Comparison of ENCODE assay signal across 21 cellular contexts in genomic region chr2:195151711-195152110, GRCh38.
DNase-seq lines count a peak whose midpoint lies in the region; ATAC-seq, FAIRE-seq and TF ChIP-seq lines count a peak whose summit lies in the region.
"Had no signal": no experiment of that assay in that cellular context is flagged by ENCODE, and none has a peak within 500 bp of the region (broad histone marks: within the 10 kb centered on the region; RNA-seq: fewer than 3 reads in every experiment).

No MANE protein-coding gene starts in this region.

- no peak for TF ChIP-seq POLR2A in GM12891 (IDR thresholded peaks at IDR 0.05; ENCODE audit: low read depth, low read length)

- DNase-seq in KBM-7 = peak; percentile 5
- peak; percentile 79 for DNase-seq in SK-N-MC (ENCODE audit: low read depth, low spot score)
- DNase-seq in nephron progenitor cell = no peak
- DNase-seq in GM12891 (ENCODE audit: insufficient read length, low spot score) = no peak
- DNase-seq: Caco-2; CD4-positive, CD25-positive, alpha-beta regulatory T cell; CD8-positive, alpha-beta T cell; DMS153; DND-41; GM23248; H7; HCEC 1CT had no signal

- no peak for TF ChIP-seq CTCF in nephron progenitor cell (IDR thresholded peaks at IDR 0.05)

- H3K4me1 Mint-ChIP-seq in nephron progenitor cell = peaks cover 13% of the 10 kb centered on the region
- H3K4me1 Mint-ChIP-seq: B cell; CD4-positive, CD25-positive, alpha-beta regulatory T cell had no signal

- no peak overlapping the region for H3K9ac ChIP-seq in SK-N-MC (ENCODE audit: insufficient read length)
- H3K9ac ChIP-seq: BLaER1, GM23248 had no signal

- H3K9me3 Mint-ChIP-seq in nephron progenitor cell = no peaks in the 10 kb centered on the region
- H3K9me3 Mint-ChIP-seq: CD8-positive, alpha-beta T cell had no signal

- no peak overlapping the region for H3K27ac ChIP-seq in SK-N-MC
- H3K27ac ChIP-seq: BLaER1, C4-2B, GM23248 had no signal

- no peaks in the 10 kb centered on the region for H3K9me3 ChIP-seq in SK-N-MC (ENCODE audit: low read depth, low read length)
- H3K9me3 ChIP-seq: BLaER1, Caco-2 had no signal

- no peak overlapping the region; the same call in 1 of the 2 replicates for H3K4me3 ChIP-seq in SK-N-MC
- H3K4me3 ChIP-seq: BLaER1, GM12878, GM23248 had no signal

- peak overlapping the region; percentile 53 for H3K27ac Mint-ChIP-seq in nephron progenitor cell
- H3K27ac Mint-ChIP-seq: B cell; CD4-positive, CD25-positive, alpha-beta regulatory T cell; CD8-positive, alpha-beta T cell had no signal

- no peaks in the 10 kb centered on the region for H3K36me3 ChIP-seq in SK-N-MC (ENCODE audit: insufficient read depth, low read length)
- H3K36me3 ChIP-seq: BLaER1 had no signal

- FAIRE-seq in GM12891 (lab: Jason Lieb, UNC) = no peak
- FAIRE-seq: G401.6, GM12878, GM18507, H1 had no signal

- H3K36me3 Mint-ChIP-seq in nephron progenitor cell (ENCODE audit: low read depth) = no peaks in the 10 kb centered on the region
- H3K36me3 Mint-ChIP-seq: CD4-positive, CD25-positive, alpha-beta regulatory T cell; CD8-positive, alpha-beta T cell had no signal

- H3K4me3 Mint-ChIP-seq in nephron progenitor cell = no peak overlapping the region
- H3K4me3 Mint-ChIP-seq: B cell; CD4-positive, CD25-positive, alpha-beta regulatory T cell; CD8-positive, alpha-beta T cell had no signal

- ATAC-seq in HG02870 (IDR thresholded peaks at IDR 0.05; ENCODE audit: unreplicated experiment) (no peak), GM18858 (IDR thresholded peaks at IDR 0.05; ENCODE audit: unreplicated experiment) (no peak)
- ATAC-seq: CD8-positive, alpha-beta T cell; GM12878 had no signal

- H3K27me3 Mint-ChIP-seq in nephron progenitor cell (ENCODE audit: low read depth, poor library complexity) = no peaks in the 10 kb centered on the region
- H3K27me3 Mint-ChIP-seq: B cell; CD4-positive, CD25-positive, alpha-beta regulatory T cell had no signal

- in situ Hi-C loops in KBM-7 (cut with MboI; ENCODE audit: low pct_unique_long_range_greater_than_20kb, low sequenced_read_pairs) = no loop called here

TF ChIP-seq in GM12891, 5 proteins besides CTCF, POLR2A, EP300 and RAD21:
- TF ChIP-seq PAX5 (IDR thresholded peaks at IDR 0.05; ENCODE audit: insufficient read depth, low read length, severe bottlenecking) (no peak), POU2F2 (IDR thresholded peaks at IDR 0.05; ENCODE audit: low read depth, low read length) (no peak), POLR2AphosphoS5 (IDR thresholded peaks at IDR 0.05; ENCODE audit: low read depth, low read length) (no peak), SPI1 (IDR thresholded peaks at IDR 0.05; ENCODE audit: low read depth, low read length) (no peak), TAF1 (IDR thresholded peaks at IDR 0.05; ENCODE audit: low read depth, low read length) (no peak)

Comparison
In these comparisons a context has a peak if more than half of its experiments do, and no peak if none do; other contexts are left out.
1. DNase-seq: peak in KBM-7 (single experiment) and SK-N-MC (single experiment); none in nephron progenitor cell (single experiment) and GM12891 (single experiment).